In genomic region chr12:12047682-12048081, GRCh38 we compare ENCODE assay signal across 30 cellular contexts. TPM values are rescaled to one million over a fixed set of nuclear protein-coding genes. Genes with fewer than 3 reads are reported as not detected.
"Had no signal": no experiment of that assay in that cellular context is flagged by ENCODE, and none has a peak within 500 bp of the region (broad histone marks: within the 10 kb centered on the region; RNA-seq: fewer than 3 reads in every experiment).

No MANE protein-coding gene starts in this region.

- DNase-seq: activated B cell treated with CpG ODN at 0.5 μM for 24 hours; activated CD4-positive, alpha-beta T cell treated with anti-CD3 and anti-CD28 coated beads, Interleukin-2, amount 50 U/mL, for 1 hour; activated CD8-positive, alpha-beta T cell treated with anti-CD3 and anti-CD28 coated beads for 36 hours; activated naive CD4-positive, alpha-beta T cell; activated naive CD8-positive, alpha-beta T cell treated with anti-CD3 and anti-CD28 coated beads for 36 hours; activated T-cell treated with anti-CD3 and anti-CD28 coated beads, Interleukin-2, amount 50 U/mL, for 48 hours; adrenal gland; aorta; brain microvascular endothelial cell; caudate nucleus; cortex of kidney; effector memory CD8-positive, alpha-beta T cell; foreskin fibroblast; head of caudate nucleus; hippocampal formation; left ventricle myocardium superior; stimulated activated CD4-positive, alpha-beta T cell treated with anti-CD3 and anti-CD28 coated beads, Interleukin-12 subunit alpha, Interleukin-12 subunit beta, amount 100 ng/mL, for 4 hours; stimulated activated CD4-positive, alpha-beta T cell treated with anti-CD3 and anti-CD28 coated beads, Interleukin-4, amount 100 ng/mL, for 1 hour; T-helper 1 cell had no signal

- H3K9me3 ChIP-seq: adrenal gland, neutrophil, thoracic aorta, vagina had no signal

- H3K36me3 ChIP-seq: adrenal gland, brain microvascular endothelial cell, neutrophil, thoracic aorta, vagina had no signal

- FAIRE-seq: endothelial cell of umbilical vein had no signal

- H3K4me3 ChIP-seq: adrenal gland, skin epidermis, thoracic aorta, vagina had no signal

- H3K27ac ChIP-seq: adrenal gland, brain microvascular endothelial cell, neutrophil, skin epidermis, thoracic aorta, vagina had no signal

- ATAC-seq: activated CD8-positive, alpha-beta T cell treated with anti-CD3 and anti-CD28 coated beads for 36 hours; effector memory CD8-positive, alpha-beta T cell; left ventricle myocardium superior; sciatic nerve had no signal

- H3K4me1 ChIP-seq: adrenal gland, vagina had no signal

- H3K27me3 ChIP-seq: adrenal gland, brain microvascular endothelial cell, neutrophil, vagina had no signal

RNA-seq across cellular contexts. Expression of gene BCL2L14, which starts 23.1 kb away (rescaled TPM):
- total RNA-seq: activated B cell treated with CpG ODN at 0.5 μM for 24 hours, adrenal gland, aorta, chondrocyte, endothelial cell of umbilical vein, left ventricle myocardium superior, lung microvascular endothelial cell, osteocyte, posterior vena cava, sciatic nerve, subcutaneous adipose tissue, vagina had no signal
- polyA plus RNA-seq: adrenal gland, endothelial cell of umbilical vein had no signal
